ENCODE assay signal across 22 cellular contexts in genomic region chr6:75044846-75045245, GRCh38.
"Had no signal": no experiment of that assay in that cellular context is flagged by ENCODE, and none has a peak within 500 bp of the region (broad histone marks: within the 10 kb centered on the region; RNA-seq: fewer than 3 reads in every experiment).

No MANE protein-coding gene starts in this region.

- H3K4me1 Mint-ChIP-seq: activated naive CD8-positive, alpha-beta T cell treated with anti-CD3 and anti-CD28 coated beads, Interleukin-2, amount 10 ng/mL, durations not matched to agents 7 days and 5 days; T-helper 17 cell; WTC11 had no signal

- H3K36me3 Mint-ChIP-seq: activated naive CD8-positive, alpha-beta T cell treated with anti-CD3 and anti-CD28 coated beads, Interleukin-2, amount 10 ng/mL, durations not matched to agents 7 days and 5 days had no signal

- H3K27me3 Mint-ChIP-seq: activated naive CD8-positive, alpha-beta T cell treated with anti-CD3 and anti-CD28 coated beads, Interleukin-2, amount 10 ng/mL, durations not matched to agents 7 days and 5 days; T-helper 17 cell had no signal

- H3K27ac Mint-ChIP-seq: activated CD8-positive, alpha-beta T cell treated with anti-CD3 and anti-CD28 coated beads, Interleukin-2, amount 10 ng/mL, durations not matched to agents 7 days and 5 days; activated naive CD8-positive, alpha-beta T cell treated with anti-CD3 and anti-CD28 coated beads, Interleukin-2, amount 10 ng/mL, durations not matched to agents 7 days and 5 days; T-helper 17 cell; WTC11 had no signal

- H3K27me3 ChIP-seq: adrenal gland, body of pancreas had no signal

- DNase-seq: activated CD4-positive, alpha-beta T cell treated with anti-CD3 and anti-CD28 coated beads for 48 hours; activated CD4-positive, alpha-beta T cell treated with anti-CD3 and anti-CD28 coated beads, Interleukin-2, amount 50 U/mL, for 4 hours; activated CD4-positive, CD25-positive, alpha-beta regulatory T cell treated with anti-CD3 and anti-CD28 coated beads, Interleukin-2, amount 50 U/mL, for 72 hours; activated CD8-positive, alpha-beta memory T cell treated with anti-CD3 and anti-CD28 coated beads, Interleukin-2, amount 50 U/mL, for 48 hours; activated CD8-positive, alpha-beta T cell treated with anti-CD3 and anti-CD28 coated beads, Interleukin-2, amount 10 ng/mL, durations not matched to agents 7 days and 5 days; activated naive CD4-positive, alpha-beta T cell treated with anti-CD3 and anti-CD28 coated beads, Interleukin-2, amount 50 U/mL, for 16 hours; activated naive CD8-positive, alpha-beta T cell treated with anti-CD3 and anti-CD28 coated beads, Interleukin-2, amount 10 ng/mL, durations not matched to agents 7 days and 5 days; activated T-cell treated with anti-CD3 and anti-CD28 coated beads, Interleukin-2, amount 50 U/mL, for 1 hour; adrenal gland; anterior cingulate cortex; body of pancreas; NCI-H1048; NCI-H1417; NCI-H2029 treated with DMSO at 0.1 percent for 48 hours; NCI-H345; NCI-H510A; NCI-H526 treated with DMSO at 0.1 percent for 48 hours; NCI-H82; SIG-M5; T-helper 17 cell; T-helper 9 cell had no signal

- H3K4me3 Mint-ChIP-seq: activated CD8-positive, alpha-beta T cell treated with anti-CD3 and anti-CD28 coated beads, Interleukin-2, amount 10 ng/mL, durations not matched to agents 7 days and 5 days; activated naive CD8-positive, alpha-beta T cell treated with anti-CD3 and anti-CD28 coated beads, Interleukin-2, amount 10 ng/mL, durations not matched to agents 7 days and 5 days; T-helper 17 cell; WTC11 had no signal

- H3K9me3 Mint-ChIP-seq: activated naive CD8-positive, alpha-beta T cell treated with anti-CD3 and anti-CD28 coated beads, Interleukin-2, amount 10 ng/mL, durations not matched to agents 7 days and 5 days had no signal

- H3K36me3 ChIP-seq: adrenal gland had no signal

- H3K4me3 ChIP-seq: adrenal gland, body of pancreas had no signal

- ATAC-seq: activated CD8-positive, alpha-beta T cell treated with anti-CD3 and anti-CD28 coated beads, Interleukin-2, amount 10 ng/mL, durations not matched to agents 7 days and 5 days; body of pancreas; T-helper 17 cell; WTC11 had no signal
